7 cellular contexts compared by ENCODE assay signal in the genomic region with DNA sequence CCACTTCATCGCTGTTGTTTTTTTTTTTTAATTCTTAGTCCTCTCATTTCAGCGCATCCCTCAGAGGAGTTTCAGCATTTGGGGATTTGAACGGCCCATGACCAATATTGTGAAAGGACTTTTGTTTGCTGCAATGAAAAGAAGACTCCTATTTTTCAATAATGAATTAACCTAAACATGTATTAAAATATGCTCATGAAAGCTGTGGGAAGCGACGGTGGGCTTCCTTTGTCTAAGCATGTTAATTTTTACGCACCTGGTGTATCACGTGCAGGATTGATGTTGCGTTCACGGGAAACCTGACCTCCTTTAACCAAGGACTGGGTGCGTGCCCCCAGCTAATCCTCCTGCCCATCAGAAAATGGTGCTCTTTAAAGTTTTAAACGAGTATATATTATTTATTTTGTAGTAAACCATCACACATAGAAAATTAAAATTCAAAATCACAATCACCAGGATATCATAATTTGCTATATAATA. TPM values are rescaled to one million over a fixed set of nuclear protein-coding genes. Genes with fewer than 3 reads are reported as not detected.
A peak's percentile ranks its signal among the peaks of the same experiment; 100 is the strongest.
DNase-seq lines count a peak whose midpoint lies in the region; ATAC-seq and TF ChIP-seq lines count a peak whose summit lies in the region.

No MANE protein-coding gene starts in this region.

- H3K9ac ChIP-seq in OCI-LY1 (ENCODE audit: low read length) (peak overlapping the region; percentile 69), skeletal muscle tissue (ENCODE audit: low read depth in 1 of 3, low read length in 3 of 3) (peak overlapping the region; percentile 79 to 94 (median 86))

- peak; percentile 6 for ATAC-seq in GM19395 (IDR thresholded peaks at IDR 0.05; ENCODE audit: unreplicated experiment)

- H3K27me3 ChIP-seq in OCI-LY1 (ENCODE audit: insufficient read depth, low read length), result no peaks in the 10 kb centered on the region; the same call in 1 of the 2 replicates
- H3K27me3 ChIP-seq in skeletal muscle tissue (ENCODE audit: control insufficient read depth in 3 of 3, insufficient read depth in 3 of 3, low read length in 3 of 3), result no peaks in the 10 kb centered on the region

- TF ChIP-seq CTCF in OCI-LY1 (IDR thresholded peaks at IDR 0.05; ENCODE audit: low read length), result no peak

- H3K27ac ChIP-seq in OCI-LY1 (ENCODE audit: low read depth, low read length, poor library complexity, severe bottlenecking) (no peak overlapping the region), skeletal muscle tissue (ENCODE audit: low read depth, low read length) (peak overlapping the region; percentile 78)

- H3K4me2 ChIP-seq in OCI-LY1 (ENCODE audit: low read length), result peak overlapping the region; percentile 97

- H3K36me3 ChIP-seq in OCI-LY1 (ENCODE audit: insufficient read depth, low read length) (no peaks in the 10 kb centered on the region), skeletal muscle tissue (ENCODE audit: control insufficient read depth in 3 of 3, insufficient read depth in 3 of 3, low read length in 3 of 3) (no peaks in the 10 kb centered on the region)

- no peaks in the 10 kb centered on the region for H3K79me2 ChIP-seq in OCI-LY1 (ENCODE audit: insufficient read depth, low read length)

- H3K4me3 ChIP-seq in OCI-LY1 (ENCODE audit: low read depth, low read length, poor library complexity, severe bottlenecking) (peak overlapping the region; percentile 91), skeletal muscle tissue (ENCODE audit: low read length in 3 of 3) (peak overlapping the region; percentile 75 to 80 (median 78))

- peaks cover 26% of the 10 kb centered on the region for H3K4me1 ChIP-seq in OCI-LY1 (ENCODE audit: insufficient read depth, low read length, severe bottlenecking)
- peaks cover 8 to 11% (median 9%) of the 10 kb centered on the region in 3 donors for H3K4me1 ChIP-seq in skeletal muscle tissue (ENCODE audit: control insufficient read depth in 3 of 3, insufficient read depth in 3 of 3, low read length in 3 of 3)

- peak; percentile 10 for DNase-seq in fibroblast of peridontal ligament (ENCODE audit: extremely low read depth)
- no peak for DNase-seq in SHP77 treated with DMSO at 0.1 percent for 48 hours (lab: John Stamatoyannopoulos, UW)
- no peak for DNase-seq in epidermal melanocyte (ENCODE audit: insufficient read length, low spot score)
- no peak for DNase-seq in COLO668 (lab: John Stamatoyannopoulos, UW; ENCODE audit: unreplicated experiment)

- H3K9me2 ChIP-seq in OCI-LY1 (ENCODE audit: low read depth, low read length), result no peaks in the 10 kb centered on the region

- no peaks in the 10 kb centered on the region for H4K20me1 ChIP-seq in OCI-LY1 (ENCODE audit: insufficient read depth, low read length)

- H2AFZ ChIP-seq in OCI-LY1 (ENCODE audit: low read length), result peak overlapping the region; percentile 81

- H3K9me3 ChIP-seq in OCI-LY1 (ENCODE audit: low read length) (no peaks in the 10 kb centered on the region), skeletal muscle tissue (ENCODE audit: control insufficient read depth in 3 of 3, low read length in 3 of 3) (no peaks in the 10 kb centered on the region)

- H3F3A ChIP-seq in OCI-LY1 (ENCODE audit: insufficient read depth, low read length), result no peaks in the 10 kb centered on the region; the same call in 1 of the 2 replicates

RNA-seq across cellular contexts. Expression of a gene that starts 0.6 kb away (rescaled TPM):
- 0.52 TPM for total RNA-seq in skeletal muscle tissue

RNA-seq across cellular contexts. Expression of a gene that starts 46.3 kb away (rescaled TPM):
- total RNA-seq in skeletal muscle tissue, result 62.6 TPM
